In the genomic region with DNA sequence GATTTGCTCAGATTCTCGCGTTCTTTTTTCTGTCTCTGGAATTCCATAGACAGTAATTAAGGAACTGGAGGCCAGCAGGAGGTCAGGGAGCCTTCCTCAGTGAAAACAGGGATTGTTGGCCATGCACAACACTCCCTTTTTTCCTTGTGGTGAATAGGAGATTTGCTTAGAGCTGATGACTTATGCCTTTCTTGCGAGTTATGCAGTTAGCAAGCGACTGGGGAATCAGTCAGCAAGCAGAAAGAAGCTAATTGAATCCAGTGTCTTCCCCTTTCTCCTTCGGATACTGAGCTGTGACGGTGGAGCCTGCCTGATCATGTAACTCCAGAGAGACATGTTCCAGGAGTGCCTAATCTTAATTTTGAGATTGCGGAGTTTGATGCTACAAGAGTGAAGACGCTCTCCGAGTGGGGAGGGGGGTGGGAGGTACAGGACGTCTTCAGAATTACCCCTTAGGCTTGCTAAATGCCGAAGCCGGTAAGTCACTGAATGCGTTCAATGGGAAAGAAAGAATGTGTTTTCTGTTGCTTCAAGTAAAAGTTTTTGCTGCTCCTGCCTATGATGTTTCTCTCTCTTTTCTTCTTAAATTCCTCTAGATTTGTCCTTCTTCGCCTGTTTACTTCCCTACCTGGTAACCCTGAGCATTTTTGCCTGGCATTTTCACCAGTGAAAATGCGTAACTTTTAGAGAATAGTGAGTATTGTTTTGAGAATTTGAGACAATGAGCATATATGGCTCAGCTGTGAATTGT, we compare ENCODE assay signal across 11 cellular contexts.
DNase-seq lines count a peak whose midpoint lies in the region; ATAC-seq, FAIRE-seq and TF ChIP-seq lines count a peak whose summit lies in the region.
"Had no signal": no experiment of that assay in that cellular context is flagged by ENCODE, and none has a peak within 500 bp of the region (broad histone marks: within the 10 kb centered on the region; RNA-seq: fewer than 3 reads in every experiment).

No MANE protein-coding gene starts in this region.

- H3K27ac ChIP-seq in keratinocyte (ENCODE audit: control insufficient read depth, insufficient read depth, low read length) (peak overlapping the region; percentile 4), smooth muscle cell (ENCODE audit: low read depth) (peak overlapping the region; percentile 96)

- no peak for ATAC-seq in HG03442 (IDR thresholded peaks at IDR 0.05; ENCODE audit: unreplicated experiment)
- ATAC-seq: T-cell had no signal

- peak; percentile 85 for DNase-seq in HFFc6
- DNase-seq in cardiac fibroblast (ENCODE audit: low read depth in 2 of 2) = peak; percentile 75 to 79
- DNase-seq in keratinocyte (ENCODE audit: low read depth, low spot score) = no peak
- DNase-seq in smooth muscle cell (lab: John Stamatoyannopoulos, UW; ENCODE audit: unreplicated experiment) = no peak
- DNase-seq in GDM1 (lab: John Stamatoyannopoulos, UW) = no peak
- no peak for DNase-seq in NCI-H2029 (lab: John Stamatoyannopoulos, UW)
- DNase-seq in NCI-H1048 (lab: John Stamatoyannopoulos, UW) = no peak
- DNase-seq: T-cell had no signal

- TF ChIP-seq CTCF in HFFc6 (IDR thresholded peaks at IDR 0.05) = peak; percentile 41; the same call in 1 of the 2 replicates
- no peak for TF ChIP-seq CTCF in cardiac fibroblast (IDR thresholded peaks at IDR 0.05; ENCODE audit: low read depth, low read length)
- no peak for TF ChIP-seq CTCF in keratinocyte (optimal IDR thresholded peaks at IDR 0.05 in 1 of 3, IDR thresholded peaks at IDR 0.05 in 1 of 3, conservative IDR thresholded peaks at IDR 0.05 in 1 of 3; ENCODE audit: extremely low read depth in 1 of 3, insufficient read depth in 2 of 3, low read length in 3 of 3)
- no peak for TF ChIP-seq CTCF in smooth muscle cell (IDR thresholded peaks at IDR 0.05; ENCODE audit: borderline replicate concordance, insufficient read depth, poor library complexity, severe bottlenecking)

- WGBS in smooth muscle cell (ENCODE audit: low lambda C conversion rate) = 11% methylated on average over 15 of the region's 15 CpGs

- H3K4me1 ChIP-seq in keratinocyte (ENCODE audit: control insufficient read depth, extremely low read depth, insufficient read depth, low read length) (peaks cover 13% of the 10 kb centered on the region), smooth muscle cell (ENCODE audit: low read depth) (peaks cover 17% of the 10 kb centered on the region)

- peaks cover 3% of the 10 kb centered on the region for H3F3A ChIP-seq in smooth muscle cell (ENCODE audit: low read depth)

- H4K20me1 ChIP-seq in keratinocyte (ENCODE audit: control insufficient read depth, extremely low read depth, insufficient read depth, low read length) (no peaks in the 10 kb centered on the region), smooth muscle cell (ENCODE audit: low read depth) (no peaks in the 10 kb centered on the region)

- peak overlapping the region; percentile 98 for H3K4me3 Mint-ChIP-seq in HFFc6
- H3K4me3 Mint-ChIP-seq: dendritic cell treated with granulocyte-macrophage colony-stimulating factor and Interleukin-4, amounts not matched to agents 40 ng/mL and 50 ng/mL, for 4 days; T-cell had no signal

- H3K9me1 ChIP-seq in keratinocyte (ENCODE audit: control insufficient read depth, extremely low read depth, insufficient read depth, low read length) = no peaks in the 10 kb centered on the region

- H3K9ac ChIP-seq in keratinocyte (ENCODE audit: control insufficient read depth, extremely low read depth, insufficient read depth, low read length) (peak overlapping the region; percentile 4), smooth muscle cell (ENCODE audit: low read depth) (peak overlapping the region; percentile 93)

- H3K9me3 ChIP-seq in keratinocyte (ENCODE audit: control insufficient read depth, low read depth, low read length) = no peaks in the 10 kb centered on the region
- no peaks in the 10 kb centered on the region for H3K9me3 ChIP-seq in smooth muscle cell (replicated peaks; ENCODE audit: low read depth)

- peak; percentile 82 for FAIRE-seq in keratinocyte (lab: Jason Lieb, UNC)
- FAIRE-seq: GM12891 had no signal

- H3K27me3 Mint-ChIP-seq in HFFc6 (ENCODE audit: insufficient read depth) = no peaks in the 10 kb centered on the region; the same call in 1 of the 2 replicates

- no peaks in the 10 kb centered on the region for H3K79me2 ChIP-seq in keratinocyte (ENCODE audit: control insufficient read depth, insufficient read depth, low read length)
- peaks cover 16% of the 10 kb centered on the region for H3K79me2 ChIP-seq in smooth muscle cell (ENCODE audit: low read depth)

- peak overlapping the region; percentile 69 for H3K4me2 ChIP-seq in keratinocyte (ENCODE audit: control insufficient read depth, extremely low read depth, insufficient read depth, low read depth, low read length)
- H3K4me2 ChIP-seq in smooth muscle cell = peak overlapping the region; percentile 87

- no peaks in the 10 kb centered on the region for H3K27me3 ChIP-seq in keratinocyte (ENCODE audit: control insufficient read depth, extremely low read depth, insufficient read depth, low read length)
- H3K27me3 ChIP-seq in smooth muscle cell (ENCODE audit: low read depth) = no peaks in the 10 kb centered on the region

- peaks cover 29% of the 10 kb centered on the region for H3K36me3 Mint-ChIP-seq in HFFc6 (ENCODE audit: low read depth)
- H3K36me3 Mint-ChIP-seq: T-cell had no signal

- dilution Hi-C loops in keratinocyte (cut with MboI; ENCODE audit: extremely low pct_ligation_motif_present, low sequenced_read_pairs) = no loop called here

- no peaks in the 10 kb centered on the region for H3K36me3 ChIP-seq in keratinocyte (ENCODE audit: control insufficient read depth in 2 of 2, extremely low read depth in 1 of 2, insufficient read depth in 2 of 2, low read length in 2 of 2)
- no peaks in the 10 kb centered on the region for H3K36me3 ChIP-seq in smooth muscle cell (ENCODE audit: low read depth)

- H2AFZ ChIP-seq in keratinocyte (ENCODE audit: control insufficient read depth, low read length) (peak overlapping the region; percentile 50), smooth muscle cell (ENCODE audit: low read depth) (no peak overlapping the region)

- H3K4me1 Mint-ChIP-seq in HFFc6 (ENCODE audit: low read depth) = peaks cover 61% of the 10 kb centered on the region
- H3K4me1 Mint-ChIP-seq: T-cell had no signal

- no peaks in the 10 kb centered on the region for H3K9me3 Mint-ChIP-seq in HFFc6
- H3K9me3 Mint-ChIP-seq: dendritic cell treated with granulocyte-macrophage colony-stimulating factor and Interleukin-4, amounts not matched to agents 40 ng/mL and 50 ng/mL, for 4 days; T-cell had no signal

- peak overlapping the region in 1 of 2 donors; percentile 59 for H3K4me3 ChIP-seq in cardiac fibroblast (replicated peaks in 1 of 2; ENCODE audit: low read depth in 2 of 2, low read length in 2 of 2)
- peak overlapping the region in 1 of 3 experiments; percentile 3 for H3K4me3 ChIP-seq in keratinocyte (ENCODE audit: control insufficient read depth in 2 of 3, extremely low read depth in 1 of 3, insufficient read depth in 2 of 3, low read depth in 1 of 3, low read length in 3 of 3)
- peak overlapping the region; percentile 46 for H3K4me3 ChIP-seq in smooth muscle cell

- peak overlapping the region; percentile 98 for H3K27ac Mint-ChIP-seq in HFFc6
- H3K27ac Mint-ChIP-seq: dendritic cell treated with granulocyte-macrophage colony-stimulating factor and Interleukin-4, amounts not matched to agents 40 ng/mL and 50 ng/mL, for 4 days; T-cell had no signal

Comparison
In these comparisons a context has a peak if more than half of its experiments do, and no peak if none do; other contexts are left out.
1. DNase-seq: peak in HFFc6 (single experiment) and cardiac fibroblast (2 of 2); none in keratinocyte (single experiment), smooth muscle cell (single experiment), GDM1 (single experiment), NCI-H2029 (single experiment) and NCI-H1048 (single experiment).